ENCODE assay signal across 11 cellular contexts in the genomic region with DNA sequence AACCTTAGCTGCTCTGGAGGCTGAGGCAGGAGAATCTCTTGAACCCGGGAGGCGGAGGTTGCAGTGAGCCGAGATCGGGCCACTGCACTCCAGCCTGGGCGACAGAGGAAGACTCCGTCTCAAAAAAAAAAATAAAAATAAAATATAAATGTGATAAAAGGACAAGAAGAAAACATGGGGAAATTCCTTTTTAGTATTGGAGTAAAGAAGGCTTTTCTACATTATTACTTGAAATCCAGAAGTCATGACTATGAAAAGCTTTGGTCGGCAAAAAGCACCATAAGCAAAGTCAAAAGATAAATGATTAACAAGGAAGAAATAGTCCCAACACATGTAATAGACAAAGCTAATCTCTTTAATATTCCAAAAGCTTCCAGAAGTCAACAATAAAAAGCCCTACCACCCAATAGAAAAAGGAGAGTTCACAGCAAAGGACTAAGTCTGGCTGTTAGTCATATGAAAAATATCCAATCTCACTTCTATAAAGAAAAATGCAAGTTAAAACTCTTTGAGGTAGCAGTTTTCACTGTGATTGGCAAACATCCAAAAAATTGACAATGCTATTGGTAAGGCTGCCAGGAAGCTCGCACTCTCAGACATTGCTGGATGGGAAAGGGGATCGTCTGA. TPM values are rescaled to one million over a fixed set of nuclear protein-coding genes. Genes with fewer than 3 reads are reported as not detected.
DNase-seq lines count a peak whose midpoint lies in the region; ATAC-seq, FAIRE-seq and TF ChIP-seq lines count a peak whose summit lies in the region.
"Had no signal": no experiment of that assay in that cellular context is flagged by ENCODE, and none has a peak within 500 bp of the region (broad histone marks: within the 10 kb centered on the region; RNA-seq: fewer than 3 reads in every experiment).

No MANE protein-coding gene starts in this region.

- FAIRE-seq in frontal cortex (lab: Jason Lieb, UNC): no peak

- H3K9me3 ChIP-seq in gastrocnemius medialis: no peaks in the 10 kb centered on the region
- no peaks in the 10 kb centered on the region for H3K9me3 ChIP-seq in spleen
- H3K9me3 ChIP-seq: BLaER1 treated with 17β-estradiol and CSF1 and Interleukin-3, amounts not matched to agents 10 nM and 100 nM; gastroesophageal sphincter had no signal

- in situ Hi-C loops in gastrocnemius medialis (cut with MboI; ENCODE audit: low sequenced_read_pairs in 4 of 4): loop anchor here in 1 of 4 donors (25.0 kb wide), 1 partner anchor 732 kb away; a partner anchor contains a TSS

- TF ChIP-seq POLR2A in gastrocnemius medialis (IDR thresholded peaks at IDR 0.05): no peak
- TF ChIP-seq POLR2A in spleen (IDR thresholded peaks at IDR 0.05): no peak

- no peaks in the 10 kb centered on the region for H3K9me3 Mint-ChIP-seq in activated CD8-positive, alpha-beta T cell treated with anti-CD3 and anti-CD28 coated beads for 36 hours
- H3K9me3 Mint-ChIP-seq in activated CD8-positive, alpha-beta T cell treated with anti-CD3 and anti-CD28 coated beads, Interleukin-2, amount 10 ng/mL, durations not matched to agents 7 days and 5 days (ENCODE audit: insufficient read depth): no peaks in the 10 kb centered on the region
- no peaks in the 10 kb centered on the region for H3K9me3 Mint-ChIP-seq in effector memory CD8-positive, alpha-beta T cell

- H3K27me3 ChIP-seq in gastrocnemius medialis: no peaks in the 10 kb centered on the region
- H3K27me3 ChIP-seq in spleen (replicated peaks in 1 of 7): no peaks in the 10 kb centered on the region
- H3K27me3 ChIP-seq: BLaER1 treated with 17β-estradiol and CSF1 and Interleukin-3, amounts not matched to agents 10 nM and 100 nM; gastroesophageal sphincter had no signal

- H3K4me1 ChIP-seq in gastrocnemius medialis (peaks cover 9 to 17% of the 10 kb centered on the region in 2 donors), spleen (peaks cover 6 to 36% (median 25%) of the 10 kb centered on the region in 6 donors)

- peak overlapping the region; percentile 87 for H3K4me3 Mint-ChIP-seq in activated CD8-positive, alpha-beta T cell treated with anti-CD3 and anti-CD28 coated beads for 36 hours
- H3K4me3 Mint-ChIP-seq in activated CD8-positive, alpha-beta T cell treated with anti-CD3 and anti-CD28 coated beads, Interleukin-2, amount 10 ng/mL, durations not matched to agents 7 days and 5 days: no peak overlapping the region
- peak overlapping the region; percentile 30 to 44 for H3K4me3 Mint-ChIP-seq in effector memory CD8-positive, alpha-beta T cell

- ATAC-seq in activated CD8-positive, alpha-beta T cell treated with anti-CD3 and anti-CD28 coated beads for 36 hours: no peak
- ATAC-seq in activated CD8-positive, alpha-beta T cell treated with anti-CD3 and anti-CD28 coated beads, Interleukin-2, amount 10 ng/mL, durations not matched to agents 7 days and 5 days: no peak
- ATAC-seq in effector memory CD8-positive, alpha-beta T cell (replicated peaks): no peak
- no peak for ATAC-seq in gastrocnemius medialis
- ATAC-seq: gastroesophageal sphincter had no signal

- DNase-seq in activated CD8-positive, alpha-beta T cell treated with anti-CD3 and anti-CD28 coated beads for 36 hours: no peak
- no peak for DNase-seq in activated CD8-positive, alpha-beta T cell treated with anti-CD3 and anti-CD28 coated beads, Interleukin-2, amount 10 ng/mL, durations not matched to agents 7 days and 5 days
- DNase-seq in NCI-H446 treated with DMSO at 0.1 percent for 48 hours (lab: John Stamatoyannopoulos, UW) (peak; percentile 14), gastrocnemius medialis (no peak), spleen (no peak), frontal cortex (ENCODE audit: low spot score in 2 of 2) (no peak), hippocampal formation (lab: John Stamatoyannopoulos, UW) (no peak)
- no peak for DNase-seq in effector memory CD8-positive, alpha-beta T cell
- DNase-seq: NCI-H1694 treated with DMSO at 0.1 percent for 48 hours had no signal

- no peak overlapping the region for H3K4me3 ChIP-seq in gastrocnemius medialis
- peak overlapping the region in 1 of 8 donors; percentile 77 for H3K4me3 ChIP-seq in spleen

- CTCF ChIA-PET in activated CD8-positive, alpha-beta T cell treated with anti-CD3 and anti-CD28 coated beads for 36 hours (lab: Charles Lee): interaction anchor here (1.9 to 2.5 kb wide), 2 partner anchors 8 to 53 kb away, joined by 6 to 7 read pairs; no protein-coding TSS in a partner anchor
- CTCF ChIA-PET in activated CD8-positive, alpha-beta T cell treated with anti-CD3 and anti-CD28 coated beads, Interleukin-2, amount 10 ng/mL, durations not matched to agents 7 days and 5 days (lab: Charles Lee): interaction anchor here (1.2 kb wide), 1 partner anchor 10 kb away, joined by 3 read pairs; a partner anchor contains a TSS

- peaks cover 13% of the 10 kb centered on the region for H3K36me3 Mint-ChIP-seq in activated CD8-positive, alpha-beta T cell treated with anti-CD3 and anti-CD28 coated beads for 36 hours (ENCODE audit: low read depth)
- peaks cover 10% of the 10 kb centered on the region for H3K36me3 Mint-ChIP-seq in activated CD8-positive, alpha-beta T cell treated with anti-CD3 and anti-CD28 coated beads, Interleukin-2, amount 10 ng/mL, durations not matched to agents 7 days and 5 days (ENCODE audit: low read depth)
- H3K36me3 Mint-ChIP-seq in effector memory CD8-positive, alpha-beta T cell (ENCODE audit: insufficient read depth): peaks cover 16% of the 10 kb centered on the region

- H3K36me3 ChIP-seq in gastrocnemius medialis: no peaks in the 10 kb centered on the region
- H3K36me3 ChIP-seq in spleen: peaks cover 0 to 19% (median 1%) of the 10 kb centered on the region in 6 donors

- POLR2A ChIA-PET in activated CD8-positive, alpha-beta T cell treated with anti-CD3 and anti-CD28 coated beads for 36 hours (lab: Charles Lee): interaction anchor here (5.2 kb wide), 1 partner anchor 9 kb away, joined by 53 read pairs; a partner anchor contains a TSS
- POLR2A ChIA-PET in activated CD8-positive, alpha-beta T cell treated with anti-CD3 and anti-CD28 coated beads, Interleukin-2, amount 10 ng/mL, durations not matched to agents 7 days and 5 days (lab: Charles Lee): interaction anchor here (1.8 to 3.8 kb wide), 3 partner anchors 9 to 54 kb away, joined by 6 to 70 read pairs (median 24); a partner anchor contains a TSS

- H3K4me1 Mint-ChIP-seq in activated CD8-positive, alpha-beta T cell treated with anti-CD3 and anti-CD28 coated beads for 36 hours (ENCODE audit: low read depth): peaks cover 13% of the 10 kb centered on the region
- peaks cover 15% of the 10 kb centered on the region for H3K4me1 Mint-ChIP-seq in activated CD8-positive, alpha-beta T cell treated with anti-CD3 and anti-CD28 coated beads, Interleukin-2, amount 10 ng/mL, durations not matched to agents 7 days and 5 days (ENCODE audit: low read depth)
- peaks cover 7 to 17% of the 10 kb centered on the region in 2 donors for H3K4me1 Mint-ChIP-seq in effector memory CD8-positive, alpha-beta T cell (ENCODE audit: low read depth in 2 of 2)

- no peak overlapping the region for H3K27ac Mint-ChIP-seq in activated CD8-positive, alpha-beta T cell treated with anti-CD3 and anti-CD28 coated beads for 36 hours
- no peak overlapping the region for H3K27ac Mint-ChIP-seq in activated CD8-positive, alpha-beta T cell treated with anti-CD3 and anti-CD28 coated beads, Interleukin-2, amount 10 ng/mL, durations not matched to agents 7 days and 5 days
- peak overlapping the region; percentile 95 to 97 for H3K27ac Mint-ChIP-seq in effector memory CD8-positive, alpha-beta T cell

- H3K27me3 Mint-ChIP-seq in activated CD8-positive, alpha-beta T cell treated with anti-CD3 and anti-CD28 coated beads for 36 hours: no peaks in the 10 kb centered on the region
- H3K27me3 Mint-ChIP-seq in activated CD8-positive, alpha-beta T cell treated with anti-CD3 and anti-CD28 coated beads, Interleukin-2, amount 10 ng/mL, durations not matched to agents 7 days and 5 days (ENCODE audit: low read depth): no peaks in the 10 kb centered on the region
- no peaks in the 10 kb centered on the region for H3K27me3 Mint-ChIP-seq in effector memory CD8-positive, alpha-beta T cell

- H3K27ac ChIP-seq in gastrocnemius medialis (peak overlapping the region in 3 of 4 donors; percentile 82 to 95 (median 89)), spleen (no peak overlapping the region)

- WGBS in spleen, 5 donors: 84 to 86% (median 86%) methylated on average over 9 of the region's 9 CpGs

- TF ChIP-seq CTCF in activated CD8-positive, alpha-beta T cell treated with anti-CD3 and anti-CD28 coated beads for 36 hours (IDR thresholded peaks at IDR 0.05): no peak
- TF ChIP-seq CTCF in gastrocnemius medialis (IDR thresholded peaks at IDR 0.05 in 4 of 5, conservative IDR thresholded peaks at IDR 0.05 in 1 of 5): no peak
- TF ChIP-seq CTCF in spleen (IDR thresholded peaks at IDR 0.05 in 8 of 11, conservative IDR thresholded peaks at IDR 0.05 in 3 of 11): no peak

- intact Hi-C loops in activated CD8-positive, alpha-beta T cell treated with anti-CD3 and anti-CD28 coated beads for 36 hours (cut with micrococcal nuclease): no loop called here
- intact Hi-C loops in gastrocnemius medialis (cut with DNase I; ENCODE audit: low total_unique reads) (loop anchor here (5.0 kb wide), 1 partner anchor 752 kb away; a partner anchor contains a TSS), spleen (cut with DNase I; ENCODE audit: low total_unique reads) (no loop called here)

RNA-seq across cellular contexts. Expression of a gene that starts 1.5 kb away (rescaled TPM):
- total RNA-seq in activated CD8-positive, alpha-beta T cell treated with anti-CD3 and anti-CD28 coated beads for 36 hours: 10 to 100 TPM; 62.8 to 66.6 TPM
- 10 to 100 TPM; 50.8 to 51.8 TPM for total RNA-seq in activated CD8-positive, alpha-beta T cell treated with anti-CD3 and anti-CD28 coated beads, Interleukin-2, amount 10 ng/mL, durations not matched to agents 7 days and 5 days
- total RNA-seq in gastrocnemius medialis (100 to 1,000 TPM; 147 to 172 (median 157) TPM), spleen (100 to 1,000 TPM in 2 of 7 donors, 10 to 100 TPM in 5; 46.5 to 107 (median 67.0) TPM), frontal cortex (159 TPM)
- polyA plus RNA-seq in spleen: 10 to 100 TPM; 10.9 to 22.1 (median 13.3) TPM

RNA-seq across cellular contexts. Expression of a gene that starts 10.4 kb away (rescaled TPM):
- 10 to 100 TPM; 47.3 to 49.4 TPM for total RNA-seq in activated CD8-positive, alpha-beta T cell treated with anti-CD3 and anti-CD28 coated beads for 36 hours
- 10 to 100 TPM; 62.0 to 64.5 TPM for total RNA-seq in activated CD8-positive, alpha-beta T cell treated with anti-CD3 and anti-CD28 coated beads, Interleukin-2, amount 10 ng/mL, durations not matched to agents 7 days and 5 days
- total RNA-seq in gastrocnemius medialis (100 to 1,000 TPM in 1 of 4 donors, 10 to 100 TPM in 3; 24.0 to 105 (median 68.3) TPM), spleen (10 to 100 TPM; 57.3 to 95.4 (median 79.5) TPM), frontal cortex (114 TPM)
- 10 to 100 TPM; 17.2 to 37.9 (median 20.1) TPM for polyA plus RNA-seq in spleen

Comparison
In these comparisons a context has a peak if more than half of its experiments do, and no peak if none do; other contexts are left out.
1. H3K27ac Mint-ChIP-seq: peak in effector memory CD8-positive, alpha-beta T cell (2 of 2); none in activated CD8-positive, alpha-beta T cell treated with anti-CD3 and anti-CD28 coated beads for 36 hours (single experiment) and activated CD8-positive, alpha-beta T cell treated with anti-CD3 and anti-CD28 coated beads, Interleukin-2, amount 10 ng/mL, durations not matched to agents 7 days and 5 days (single experiment).
2. H3K27ac ChIP-seq: peak in gastrocnemius medialis (3 of 4); none in spleen (0 of 8).